In the genomic region with DNA sequence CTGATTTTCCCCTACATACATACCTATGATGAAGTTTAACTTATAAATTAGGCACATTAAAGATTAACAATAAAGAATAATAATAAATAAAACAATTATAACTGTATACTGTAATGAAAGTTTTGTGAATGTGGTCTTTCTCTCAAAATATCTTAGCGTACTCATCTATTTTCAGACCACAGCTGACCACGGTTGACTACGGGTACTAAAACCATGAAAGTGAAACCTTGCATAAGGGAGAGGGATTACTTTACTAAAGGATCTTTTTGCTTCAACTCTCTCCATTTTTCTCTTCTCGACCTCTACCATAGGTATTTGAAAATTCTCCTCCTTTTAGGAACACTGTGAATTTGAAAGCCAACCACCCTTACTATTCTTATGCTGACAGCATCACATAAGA, we compare ENCODE assay signal across 23 cellular contexts.
DNase-seq lines count a peak whose midpoint lies in the region; ATAC-seq and TF ChIP-seq lines count a peak whose summit lies in the region.
"Had no signal": no experiment of that assay in that cellular context is flagged by ENCODE, and none has a peak within 500 bp of the region (broad histone marks: within the 10 kb centered on the region; RNA-seq: fewer than 3 reads in every experiment).

No MANE protein-coding gene starts in this region.

- ATAC-seq in GM21390 (IDR thresholded peaks at IDR 0.05; ENCODE audit: unreplicated experiment) (peak; percentile 46), HG02884 (IDR thresholded peaks at IDR 0.05; ENCODE audit: unreplicated experiment) (peak; percentile 50)
- ATAC-seq: activated CD8-positive, alpha-beta memory T cell treated with anti-CD3 and anti-CD28 coated beads, Interleukin-2, amount 10 ng/mL, durations not matched to agents 7 days and 5 days; HCT116; heart left ventricle; left ventricle myocardium superior had no signal

- no peaks in the 10 kb centered on the region for H3K36me3 ChIP-seq in KMS-11 (ENCODE audit: insufficient read depth)
- H3K36me3 ChIP-seq: BE2C, breast epithelium, heart left ventricle, neural progenitor cell, upper lobe of left lung had no signal

- H3K4me3 ChIP-seq in GM12865 (ENCODE audit: low read depth, low read length) (no peak overlapping the region), KMS-11 (IDR thresholded peaks at IDR 0.05; ENCODE audit: insufficient read depth, low read depth, low read length) (no peak overlapping the region)
- H3K4me3 ChIP-seq: breast epithelium, heart left ventricle, neural progenitor cell, smooth muscle cell, upper lobe of left lung had no signal

- H4K20me1 ChIP-seq in KMS-11 (ENCODE audit: insufficient read depth): no peaks in the 10 kb centered on the region

- DNase-seq in GM12865 (ENCODE audit: low read depth) (peak; percentile 51), cardiac septum (ENCODE audit: low spot score) (no peak), NCI-H446 treated with DMSO at 0.1 percent for 48 hours (lab: John Stamatoyannopoulos, UW) (no peak), hippocampal formation (lab: John Stamatoyannopoulos, UW) (no peak), DMS79 treated with DMSO at 0.1 percent for 48 hours (lab: John Stamatoyannopoulos, UW) (no peak)
- DNase-seq: activated CD8-positive, alpha-beta memory T cell treated with anti-CD3 and anti-CD28 coated beads, Interleukin-2, amount 10 ng/mL, durations not matched to agents 7 days and 5 days; BE2C; Calu3; heart left ventricle; KBM-7; left ventricle myocardium superior; NCI-H187 treated with DMSO at 0.1 percent for 48 hours; NCI-H345; RPMI8226; stimulated activated CD4-positive, alpha-beta T cell treated with anti-CD3 and anti-CD28 coated beads, Interleukin-4, amount 100 ng/mL, for 1 hour; upper lobe of left lung had no signal

- no peaks in the 10 kb centered on the region for H3K27me3 ChIP-seq in KMS-11 (ENCODE audit: insufficient read depth, low read depth)
- H3K27me3 ChIP-seq: BE2C, breast epithelium, heart left ventricle, neural progenitor cell, upper lobe of left lung had no signal

- H3K4me1 ChIP-seq in KMS-11 (ENCODE audit: low read depth, poor library complexity, severe bottlenecking): peaks cover 34% of the 10 kb centered on the region
- H3K4me1 ChIP-seq: BE2C, breast epithelium, upper lobe of left lung had no signal

- H2AFZ ChIP-seq in KMS-11 (ENCODE audit: low read depth): no peak overlapping the region
- H2AFZ ChIP-seq: neural progenitor cell had no signal

- no peaks in the 10 kb centered on the region for H3K79me2 ChIP-seq in KMS-11 (ENCODE audit: insufficient read depth, low read depth)

- H3K27ac ChIP-seq in KMS-11: no peak overlapping the region
- H3K27ac ChIP-seq: breast epithelium, neural progenitor cell, upper lobe of left lung had no signal

- no peak overlapping the region for H3K9ac ChIP-seq in KMS-11
- H3K9ac ChIP-seq: neural progenitor cell had no signal

- intact Hi-C loops in cardiac septum (cut with DNase I): loop anchor here (10.0 kb wide), 1 partner anchor 1049 kb away; the partner anchor contains the start of gene MEF2C

- H3K4me2 ChIP-seq in KMS-11: peak overlapping the region; percentile 26; the same call in 1 of the 2 replicates
- H3K4me2 ChIP-seq: neural progenitor cell, smooth muscle cell had no signal

- TF ChIP-seq CTCF in GM12865 (IDR thresholded peaks at IDR 0.05; ENCODE audit: insufficient read depth, low read depth, low read length, missing control alignments): no peak
- no peak for TF ChIP-seq CTCF in KMS-11 (conservative IDR thresholded peaks at IDR 0.05; ENCODE audit: low read depth, low read length)
